Comparison of ENCODE assay signal across 24 cellular contexts in the genomic region with DNA sequence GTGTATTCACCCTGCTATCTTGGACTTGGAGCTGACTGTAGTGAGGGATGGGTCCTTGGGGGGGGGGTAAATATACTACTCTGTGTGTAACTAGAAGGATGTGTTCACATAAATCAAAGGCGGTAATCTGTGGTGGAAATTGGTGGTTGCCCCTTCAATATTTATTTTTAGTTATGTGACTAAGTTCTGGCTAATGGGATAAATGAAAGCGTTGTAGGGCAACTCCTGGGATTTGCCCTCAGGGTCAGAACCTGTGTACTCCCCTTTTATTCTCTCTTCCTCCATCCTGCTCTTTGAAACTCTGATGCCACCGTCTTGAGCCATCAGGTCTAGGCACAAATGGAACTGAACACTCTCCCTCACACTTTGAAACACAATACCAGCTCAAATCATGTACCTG.
"Had no signal": no experiment of that assay in that cellular context is flagged by ENCODE, and none has a peak within 500 bp of the region (broad histone marks: within the 10 kb centered on the region; RNA-seq: fewer than 3 reads in every experiment).

No MANE protein-coding gene starts in this region.

- H3K4me3 ChIP-seq: colonic mucosa, gastrocnemius medialis, lung, pancreas, skin epidermis, spleen, thoracic aorta, tibial nerve, upper lobe of left lung, uterus had no signal

- DNase-seq: colonic mucosa; effector CD8-positive, alpha-beta T cell; endodermal cell; foreskin fibroblast; gastrocnemius medialis; head of caudate nucleus; natural killer cell; pancreas; retina; spleen; stimulated activated naive B cell treated with anti-CD40 and anti-IgM and Interleukin-4, amounts not matched to agents 10 μg/mL and 1 μg/mL and 100 μg/mL, for 72 hours; upper lobe of left lung; uterus had no signal

- H3K9me3 Mint-ChIP-seq: dendritic cell treated with granulocyte-macrophage colony-stimulating factor and Interleukin-4, amounts not matched to agents 40 ng/mL and 50 ng/mL, for 4 days; endodermal cell; memory B cell; natural killer cell; stimulated activated naive B cell treated with anti-CD40 and anti-IgM and Interleukin-4, amounts not matched to agents 10 μg/mL and 1 μg/mL and 100 μg/mL, for 72 hours; stimulated activated naive CD8-positive, alpha-beta T cell treated with anti-CD3 and anti-CD28 coated beads, Interleukin-15, Interleukin-2, amounts not matched to agents 100 ng/mL and 50 ng/mL, for 24 hours had no signal

- ATAC-seq: esophagus mucosa; gastrocnemius medialis; natural killer cell; pancreas; sciatic nerve; stimulated activated naive B cell treated with anti-CD40 and anti-IgM and Interleukin-4, amounts not matched to agents 10 μg/mL and 1 μg/mL and 100 μg/mL, for 72 hours had no signal

- H3K27ac ChIP-seq: colonic mucosa, epithelial cell of prostate, gastrocnemius medialis, neutrophil, pancreas, skin epidermis, spleen, thoracic aorta, tibial nerve, upper lobe of left lung, uterus had no signal

- H3K4me3 Mint-ChIP-seq: dendritic cell treated with granulocyte-macrophage colony-stimulating factor and Interleukin-4, amounts not matched to agents 40 ng/mL and 50 ng/mL, for 4 days; endodermal cell; memory B cell; natural killer cell; stimulated activated naive B cell treated with anti-CD40 and anti-IgM and Interleukin-4, amounts not matched to agents 10 μg/mL and 1 μg/mL and 100 μg/mL, for 72 hours; stimulated activated naive CD8-positive, alpha-beta T cell treated with anti-CD3 and anti-CD28 coated beads, Interleukin-15, Interleukin-2, amounts not matched to agents 100 ng/mL and 50 ng/mL, for 24 hours had no signal

- H3K4me1 ChIP-seq: colonic mucosa, gastrocnemius medialis, pancreas, tibial nerve, uterus had no signal

- H3K27ac Mint-ChIP-seq: dendritic cell treated with granulocyte-macrophage colony-stimulating factor and Interleukin-4, amounts not matched to agents 40 ng/mL and 50 ng/mL, for 4 days; endodermal cell; memory B cell; natural killer cell; stimulated activated naive B cell treated with anti-CD40 and anti-IgM and Interleukin-4, amounts not matched to agents 10 μg/mL and 1 μg/mL and 100 μg/mL, for 72 hours; stimulated activated naive CD8-positive, alpha-beta T cell treated with anti-CD3 and anti-CD28 coated beads, Interleukin-15, Interleukin-2, amounts not matched to agents 100 ng/mL and 50 ng/mL, for 24 hours had no signal

- H3K27me3 ChIP-seq: colonic mucosa, gastrocnemius medialis, pancreas, spleen, tibial nerve, upper lobe of left lung, uterus had no signal

- H3K9me3 ChIP-seq: colonic mucosa, gastrocnemius medialis, neutrophil, pancreas, spleen, thoracic aorta, tibial nerve, upper lobe of left lung, uterus had no signal

- H3K36me3 Mint-ChIP-seq: memory B cell; natural killer cell; stimulated activated naive B cell treated with anti-CD40 and anti-IgM and Interleukin-4, amounts not matched to agents 10 μg/mL and 1 μg/mL and 100 μg/mL, for 72 hours had no signal

- H3K36me3 ChIP-seq: colonic mucosa, gastrocnemius medialis, neutrophil, pancreas, spleen, thoracic aorta, tibial nerve, upper lobe of left lung, uterus had no signal
